7 cellular contexts compared by ENCODE assay signal in genomic region chr10:97612386-97612785, GRCh38. TPM values are rescaled to one million over a fixed set of nuclear protein-coding genes. Genes with fewer than 3 reads are reported as not detected.
A peak's percentile ranks its signal among the peaks of the same experiment; 100 is the strongest.
DNase-seq lines count a peak whose midpoint lies in the region; ATAC-seq, FAIRE-seq and TF ChIP-seq lines count a peak whose summit lies in the region.

No MANE protein-coding gene starts in this region.

- no peak overlapping the region for H3K27ac ChIP-seq in H1 (ENCODE audit: low read depth, low read length)

- no peak overlapping the region for H2AK5ac ChIP-seq in H1 (ENCODE audit: low read depth, low read length)

- POLR2A ChIA-PET in H1 (lab: Charles Lee; ENCODE audit: partially characterized antibody): interaction anchor here (1.2 to 1.3 kb wide), 2 partner anchors 35 to 148 kb away, joined by 3 to 4 read pairs; no protein-coding TSS in a partner anchor

- no peak for TF ChIP-seq POLR2A in H1 (IDR thresholded peaks at IDR 0.05; ENCODE audit: control extremely low read depth in 1 of 2, low read depth in 2 of 2, low read length in 2 of 2)

- no peak overlapping the region for H3K14ac ChIP-seq in H1 (ENCODE audit: insufficient read length)

- ATAC-seq in HG03457 (IDR thresholded peaks at IDR 0.05; ENCODE audit: unreplicated experiment) (no peak), HG03460 (IDR thresholded peaks at IDR 0.05; ENCODE audit: unreplicated experiment) (no peak)

- peak overlapping the region; percentile 19 for H4K5ac ChIP-seq in H1 (ENCODE audit: insufficient read length, low read depth, low read length)

- CTCF ChIA-PET in H1 (lab: Charles Lee; ENCODE audit: partially characterized antibody): interaction anchor here (0.6 to 12.2 kb wide), 39 partner anchors 10 to 213 kb away, joined by 3 to 152 read pairs (median 5); partner anchors contain the start of genes ANKRD2, HOGA1 and MORN4

- H3K4me2 ChIP-seq in H1 (ENCODE audit: insufficient read depth in 1 of 2, low read depth in 2 of 2, low read length in 2 of 2): no peak overlapping the region

- H2BK5ac ChIP-seq in H1 (ENCODE audit: low read depth, low read length): no peak overlapping the region

- H3K4ac ChIP-seq in H1 (replicated peaks; ENCODE audit: insufficient read length, low read depth, low read length): no peak overlapping the region

- FAIRE-seq in H1 (lab: Jason Lieb, UNC): peak; percentile 65
- no peak for FAIRE-seq in GM19239 (lab: Jason Lieb, UNC)

- H3K56ac ChIP-seq in H1 (replicated peaks; ENCODE audit: insufficient read length, low read depth, low read length): no peak overlapping the region

- no peak overlapping the region for H2BK15ac ChIP-seq in H1 (ENCODE audit: low read length)

- no peaks in the 10 kb centered on the region for H3K79me2 ChIP-seq in H1 (ENCODE audit: control insufficient read depth in 1 of 2, insufficient read depth in 2 of 2, low read length in 2 of 2)

- H3K36me3 ChIP-seq in H1 (ENCODE audit: control insufficient read depth in 2 of 4, insufficient read depth in 4 of 4, low read length in 3 of 4): peaks cover 0 to 3% (median 2%) of the 10 kb centered on the region in 4 experiments; a peak in 1 of 8 replicates

- 44% methylated on average over 2 of the region's 2 CpGs; no CpG with 5 or more reads in 1 of the 2 experiments for WGBS in H1 (ENCODE audit: extremely low coverage in 1 of 2, insufficient coverage in 1 of 2, insufficient read length in 1 of 2, insufficient replicate concordance in 2 of 2, low coverage in 1 of 2, low lambda C conversion rate in 2 of 2, missing lambda C conversion rate in 1 of 2), 2 experiments

- in situ Hi-C loops in GM13977 (cut with MboI; ENCODE audit: low pct_unique_long_range_greater_than_20kb, low sequenced_read_pairs, unreplicated experiment): no loop called here

- no peak overlapping the region for H4K91ac ChIP-seq in H1 (replicated peaks; ENCODE audit: insufficient read length, low read length)

- H2BK12ac ChIP-seq in H1 (ENCODE audit: low read depth, low read length): no peak overlapping the region

- TF ChIP-seq EP300 in H1 (IDR thresholded peaks at IDR 0.05; ENCODE audit: borderline replicate concordance in 1 of 2, low read depth in 2 of 2, low read length in 2 of 2): no peak

- H3K9ac ChIP-seq in H1 (replicated peaks in 1 of 4; ENCODE audit: extremely low read depth in 1 of 4, low read depth in 3 of 4, low read length in 3 of 4): no peak overlapping the region

- no peak overlapping the region for H3K18ac ChIP-seq in H1 (ENCODE audit: extremely low read depth, low read length)

- H4K8ac ChIP-seq in H1 (ENCODE audit: extremely low read depth, insufficient read depth, low read length): no peak overlapping the region

- H3K23me2 ChIP-seq in H1 (ENCODE audit: low read depth, low read length): no peaks in the 10 kb centered on the region

- H3K4me1 ChIP-seq in H1 (replicated peaks in 1 of 4; ENCODE audit: control insufficient read depth in 3 of 4, insufficient read depth in 4 of 4, low read length in 3 of 4): peaks cover 0 to 5% (median 3%) of the 10 kb centered on the region in 4 experiments; a peak in 5 of 7 replicates

- H3K79me1 ChIP-seq in H1 (ENCODE audit: low read depth, low read length): no peaks in the 10 kb centered on the region

- H2BK120ac ChIP-seq in H1 (replicated peaks; ENCODE audit: low read depth, low read length): no peak overlapping the region

- peaks cover 0 to 2% of the 10 kb centered on the region in 2 experiments for H4K20me1 ChIP-seq in H1 (replicated peaks in 1 of 2; ENCODE audit: control insufficient read depth in 1 of 2, insufficient read depth in 2 of 2, low read length in 2 of 2)

- H3K9me3 ChIP-seq in H1 (ENCODE audit: insufficient read depth in 2 of 2, low read depth in 1 of 2, low read length in 1 of 2): no peaks in the 10 kb centered on the region

- no peak overlapping the region for H2AFZ ChIP-seq in H1 (ENCODE audit: low read length)

- no peak overlapping the region for H3K23ac ChIP-seq in H1 (ENCODE audit: insufficient read length)

- peak; percentile 23 for TF ChIP-seq CTCF in GM13977 (IDR thresholded peaks at IDR 0.05; ENCODE audit: extremely low read depth, insufficient read depth, missing control alignments)
- TF ChIP-seq CTCF in H1 (IDR thresholded peaks at IDR 0.05; ENCODE audit: control extremely low read depth in 1 of 3, insufficient read depth in 1 of 3, low read depth in 1 of 3, low read length in 3 of 3): peak in 2 of 3 experiments; percentile 49 to 73; a peak in 3 of 4 replicates

- DNase-seq in GM13977 (ENCODE audit: low spot score): peak; percentile 49
- DNase-seq in NCI-H460 (ENCODE audit: extremely low read depth, low read depth): peak; percentile 53
- DNase-seq in H1 (ENCODE audit: low read depth in 1 of 2, low spot score in 2 of 2): peak in 1 of 2 experiments; percentile 27
- DNase-seq in myocyte (ENCODE audit: low read depth): peak; percentile 88
- no peak for DNase-seq in GM19239 (ENCODE audit: insufficient read length, low spot score)

- TF ChIP-seq RAD21 in H1 (IDR thresholded peaks at IDR 0.05 in 1 of 2, conservative IDR thresholded peaks at IDR 0.05 in 1 of 2; ENCODE audit: low read depth in 2 of 2, low read length in 2 of 2): peak; percentile 83 to 87

- no peak overlapping the region for H3K4me3 ChIP-seq in H1 (ENCODE audit: extremely low read depth in 1 of 4, insufficient read depth in 2 of 4, low read depth in 3 of 4, low read length in 4 of 4)

- no peak overlapping the region for H2BK20ac ChIP-seq in H1 (ENCODE audit: low read length)

- no peaks in the 10 kb centered on the region for H3K27me3 ChIP-seq in H1 (replicated peaks in 1 of 4; ENCODE audit: control insufficient read depth in 3 of 4, extremely low read depth in 1 of 4, insufficient read depth in 3 of 4, low read length in 3 of 4)

RNA-seq across cellular contexts. Expression of gene MORN4, which starts 20.9 kb away (rescaled TPM):
- total RNA-seq in NCI-H460 (2014; rRNA removed; shearing (Covaris generic)): 13.3 and 19.5 TPM in 2 replicates
- polyA plus RNA-seq in NCI-H460 (2014; cell fraction: nucleus; rRNA removed): 7.3 and 10.7 TPM in 2 replicates
- 10.6 and 13.6 TPM in 2 replicates for total RNA-seq in H1 (2021; fragmentation: NEBNext Ultra II Directional; extraction: Animal tissue kit (Norgen Biotek cat#: 25700))
- 20.2 and 22.0 TPM in 2 replicates for polyA plus RNA-seq in H1 (2011; rRNA removed)
- polyA plus RNA-seq in H1 (2011; cell fraction: cytosol; rRNA removed): 26.0 TPM
- polyA plus RNA-seq in H1 (2011; cell fraction: nucleus; rRNA removed): 11.3 TPM
- polyA plus RNA-seq in H1 (2012, experiment 1 of 2): 17.4 to 20.9 TPM (median 19.5 TPM) in 4 replicates
- polyA plus RNA-seq in H1 (2012, experiment 2 of 2): 13.1 TPM
- 10.3 TPM for polyA plus RNA-seq in H1 (2013, experiment 1 of 2)
- polyA plus RNA-seq in H1 (2013, experiment 2 of 2): 10.6 TPM
- 13.7 and 14.7 TPM in 2 replicates for polyA minus RNA-seq in H1 (2011; rRNA and poly(A)+ RNA removed)
- 9.4 TPM for polyA minus RNA-seq in H1 (2011; cell fraction: cytosol; rRNA and poly(A)+ RNA removed)
- 5.1 TPM for polyA minus RNA-seq in H1 (2011; cell fraction: nucleus; rRNA and poly(A)+ RNA removed)
- 4.9 and 5.9 TPM in 2 replicates for total RNA-seq in myocyte
- 25.2 TPM for polyA plus RNA-seq in myocyte (2012)

RNA-seq across cellular contexts. Expression of gene C10orf62, which starts 22.9 kb away (rescaled TPM):
- total RNA-seq in NCI-H460 (2014; rRNA removed; shearing (Covaris generic)): 0.12 TPM in 1 of 2 replicates, not detected in the other
- 2.8 TPM in 1 of 2 replicates, not detected in the other for polyA plus RNA-seq in NCI-H460 (2014; cell fraction: nucleus; rRNA removed)
- total RNA-seq in H1 (2021; fragmentation: NEBNext Ultra II Directional; extraction: Animal tissue kit (Norgen Biotek cat#: 25700)): not detected in 2 replicates
- polyA plus RNA-seq in H1 (2011; rRNA removed): 0.05 TPM in 1 of 2 replicates, not detected in the other
- 0.08 TPM for polyA plus RNA-seq in H1 (2011; cell fraction: cytosol; rRNA removed)
- 0.09 TPM for polyA plus RNA-seq in H1 (2011; cell fraction: nucleus; rRNA removed)
- not detected in 4 replicates for polyA plus RNA-seq in H1 (2012, experiment 1 of 2)
- not detected for polyA plus RNA-seq in H1 (2012, experiment 2 of 2)
- not detected for polyA plus RNA-seq in H1 (2013, experiment 1 of 2)
- polyA plus RNA-seq in H1 (2013, experiment 2 of 2): not detected
- polyA minus RNA-seq in H1 (2011; rRNA and poly(A)+ RNA removed): 0.16 and 0.41 TPM in 2 replicates
- polyA minus RNA-seq in H1 (2011; cell fraction: cytosol; rRNA and poly(A)+ RNA removed): not detected
- polyA minus RNA-seq in H1 (2011; cell fraction: nucleus; rRNA and poly(A)+ RNA removed): not detected
- 0.62 TPM in 1 of 2 replicates, not detected in the other for total RNA-seq in myocyte
- not detected for polyA plus RNA-seq in myocyte (2012)

RNA-seq across cellular contexts. Expression of gene PI4K2A, which starts 28.1 kb away (rescaled TPM):
- total RNA-seq in NCI-H460 (2014; rRNA removed; shearing (Covaris generic)): 13.4 and 13.7 TPM in 2 replicates
- polyA plus RNA-seq in NCI-H460 (2014; cell fraction: nucleus; rRNA removed): 9.9 and 11.6 TPM in 2 replicates
- 21.9 and 22.9 TPM in 2 replicates for total RNA-seq in H1 (2021; fragmentation: NEBNext Ultra II Directional; extraction: Animal tissue kit (Norgen Biotek cat#: 25700))
- 20.7 and 21.9 TPM in 2 replicates for polyA plus RNA-seq in H1 (2011; rRNA removed)
- 21.3 TPM for polyA plus RNA-seq in H1 (2011; cell fraction: cytosol; rRNA removed)
- 19.3 TPM for polyA plus RNA-seq in H1 (2011; cell fraction: nucleus; rRNA removed)
- polyA plus RNA-seq in H1 (2012, experiment 1 of 2): 16.0 to 18.4 TPM (median 17.1 TPM) in 4 replicates
- 23.0 TPM for polyA plus RNA-seq in H1 (2012, experiment 2 of 2)
- polyA plus RNA-seq in H1 (2013, experiment 1 of 2): 13.9 TPM
- 13.3 TPM for polyA plus RNA-seq in H1 (2013, experiment 2 of 2)
- 19.3 and 21.0 TPM in 2 replicates for polyA minus RNA-seq in H1 (2011; rRNA and poly(A)+ RNA removed)
- 8.1 TPM for polyA minus RNA-seq in H1 (2011; cell fraction: cytosol; rRNA and poly(A)+ RNA removed)
- polyA minus RNA-seq in H1 (2011; cell fraction: nucleus; rRNA and poly(A)+ RNA removed): 12.1 TPM
- total RNA-seq in myocyte: 32.2 and 33.7 TPM in 2 replicates
- polyA plus RNA-seq in myocyte (2012): 38.8 TPM

RNA-seq across cellular contexts. Expression of gene HOGA1, which starts 28.2 kb away (rescaled TPM):
- 1.4 TPM in 2 replicates for total RNA-seq in NCI-H460 (2014; rRNA removed; shearing (Covaris generic))
- 3.8 and 5.7 TPM in 2 replicates for polyA plus RNA-seq in NCI-H460 (2014; cell fraction: nucleus; rRNA removed)
- total RNA-seq in H1 (2021; fragmentation: NEBNext Ultra II Directional; extraction: Animal tissue kit (Norgen Biotek cat#: 25700)): 0.28 and 0.29 TPM in 2 replicates
- 0.57 and 1.00 TPM in 2 replicates for polyA plus RNA-seq in H1 (2011; rRNA removed)
- 0.53 TPM for polyA plus RNA-seq in H1 (2011; cell fraction: cytosol; rRNA removed)
- 0.47 TPM for polyA plus RNA-seq in H1 (2011; cell fraction: nucleus; rRNA removed)
- 0.19 to 0.74 TPM (median 0.51 TPM) in 4 replicates for polyA plus RNA-seq in H1 (2012, experiment 1 of 2)
- polyA plus RNA-seq in H1 (2012, experiment 2 of 2): 0.42 TPM
- polyA plus RNA-seq in H1 (2013, experiment 1 of 2): 0.26 TPM
- 0.17 TPM for polyA plus RNA-seq in H1 (2013, experiment 2 of 2)
- 0.50 and 0.63 TPM in 2 replicates for polyA minus RNA-seq in H1 (2011; rRNA and poly(A)+ RNA removed)
- not detected for polyA minus RNA-seq in H1 (2011; cell fraction: cytosol; rRNA and poly(A)+ RNA removed)
- 0.80 TPM for polyA minus RNA-seq in H1 (2011; cell fraction: nucleus; rRNA and poly(A)+ RNA removed)
- total RNA-seq in myocyte: 1.1 and 1.8 TPM in 2 replicates
- 0.67 TPM for polyA plus RNA-seq in myocyte (2012)

RNA-seq across cellular contexts. Expression of gene ANKRD2, which starts 39.8 kb away (rescaled TPM):
- 2.0 and 3.1 TPM in 2 replicates for total RNA-seq in NCI-H460 (2014; rRNA removed; shearing (Covaris generic))
- 7.5 and 11.5 TPM in 2 replicates for polyA plus RNA-seq in NCI-H460 (2014; cell fraction: nucleus; rRNA removed)
- not detected in 2 replicates for total RNA-seq in H1 (2021; fragmentation: NEBNext Ultra II Directional; extraction: Animal tissue kit (Norgen Biotek cat#: 25700))
- not detected in 2 replicates for polyA plus RNA-seq in H1 (2011; rRNA removed)
- polyA plus RNA-seq in H1 (2011; cell fraction: cytosol; rRNA removed): not detected
- polyA plus RNA-seq in H1 (2011; cell fraction: nucleus; rRNA removed): not detected
- not detected in 4 replicates for polyA plus RNA-seq in H1 (2012, experiment 1 of 2)
- polyA plus RNA-seq in H1 (2012, experiment 2 of 2): not detected
- not detected for polyA plus RNA-seq in H1 (2013, experiment 1 of 2)
- polyA plus RNA-seq in H1 (2013, experiment 2 of 2): not detected
- polyA minus RNA-seq in H1 (2011; rRNA and poly(A)+ RNA removed): not detected in 2 replicates
- not detected for polyA minus RNA-seq in H1 (2011; cell fraction: cytosol; rRNA and poly(A)+ RNA removed)
- not detected for polyA minus RNA-seq in H1 (2011; cell fraction: nucleus; rRNA and poly(A)+ RNA removed)
- total RNA-seq in myocyte: 61.9 and 115 TPM in 2 replicates
- 4.7 TPM for polyA plus RNA-seq in myocyte (2012)
